30 cellular contexts compared by ENCODE assay signal in the genomic region with DNA sequence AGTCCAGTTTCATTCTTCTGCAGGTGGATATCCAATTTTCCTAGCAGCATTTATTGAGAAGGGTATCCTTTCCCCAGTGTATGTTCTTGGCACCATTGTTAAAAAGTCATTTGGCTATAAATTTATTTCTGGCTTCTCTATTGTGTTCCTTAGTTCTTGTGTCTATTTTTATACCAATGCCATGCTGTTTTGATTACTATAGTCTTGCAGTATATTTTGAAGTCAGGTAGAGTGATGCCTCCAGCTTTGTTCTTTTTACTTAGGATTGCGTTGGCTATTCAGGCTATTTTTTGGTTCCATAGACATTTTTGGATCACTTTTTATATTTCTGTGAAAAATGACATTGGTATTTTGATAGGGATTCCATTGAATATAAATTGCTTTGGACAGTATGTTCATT.
"Had no signal": no experiment of that assay in that cellular context is flagged by ENCODE, and none has a peak within 500 bp of the region (broad histone marks: within the 10 kb centered on the region; RNA-seq: fewer than 3 reads in every experiment).

No MANE protein-coding gene starts in this region.

- H3K27me3 Mint-ChIP-seq: activated naive CD8-positive, alpha-beta T cell treated with anti-CD3 and anti-CD28 coated beads, Interleukin-2, amount 50 U/mL, for 24 hours; T-helper 17 cell had no signal

- DNase-seq: activated CD4-positive, alpha-beta T cell treated with anti-CD3 and anti-CD28 coated beads for 48 hours; activated CD4-positive, alpha-beta T cell treated with anti-CD3 and anti-CD28 coated beads, Interleukin-2, amount 50 U/mL, for 48 hours; activated CD8-positive, alpha-beta memory T cell treated with anti-CD3 and anti-CD28 coated beads for 24 hours; activated gamma-delta T cell; activated naive CD4-positive, alpha-beta T cell treated with anti-CD3 and anti-CD28 coated beads, Interleukin-2, amount 50 U/mL, for 16 hours; activated naive CD8-positive, alpha-beta T cell treated with anti-CD3 and anti-CD28 coated beads, Interleukin-2, amount 50 U/mL, for 24 hours; dermis blood vessel endothelial cell; effector CD4-positive, alpha-beta T cell; gastrocnemius medialis; glutamatergic neuron; islet precursor cell; left cardiac atrium; left ventricle myocardium superior; occipital lobe; psoas muscle; sigmoid colon; small intestine; stimulated activated CD4-positive, alpha-beta T cell treated with anti-CD3 and anti-CD28 coated beads, Interleukin-4, amount 100 ng/mL, for 24 hours; stomach; T-helper 17 cell; T1000; thyroid gland; upper lobe of left lung; WERI-Rb-1 had no signal

- H3K4me1 Mint-ChIP-seq: neural progenitor cell had no signal

- ATAC-seq: activated CD4-positive, CD25-positive, alpha-beta regulatory T cell treated with anti-CD3 and anti-CD28 coated beads, Interleukin-2, amount 50 U/mL, for 24 hours; activated naive CD8-positive, alpha-beta T cell treated with anti-CD3 and anti-CD28 coated beads, Interleukin-2, amount 50 U/mL, for 24 hours; gastrocnemius medialis; left cardiac atrium; left ventricle myocardium superior; psoas muscle; stimulated activated effector memory CD8-positive, alpha-beta T cell treated with anti-CD3 and anti-CD28 coated beads, Interleukin-12 subunit alpha, Interleukin-12 subunit beta, amount 100 ng/mL, for 72 hours; T-helper 17 cell had no signal

- H3K9me3 ChIP-seq: thyroid gland had no signal

- H3K4me3 ChIP-seq: gastrocnemius medialis, neural progenitor cell, psoas muscle, sigmoid colon, stomach, thyroid gland, upper lobe of left lung, vagina had no signal

- H3K27ac ChIP-seq: gastrocnemius medialis, neural progenitor cell, parathyroid adenoma, psoas muscle, thyroid gland, upper lobe of left lung, vagina, WERI-Rb-1 had no signal

- FAIRE-seq: bronchial epithelial cell, small intestine had no signal

- H3K27ac Mint-ChIP-seq: activated naive CD8-positive, alpha-beta T cell treated with anti-CD3 and anti-CD28 coated beads, Interleukin-2, amount 50 U/mL, for 24 hours; neural progenitor cell; stimulated activated effector memory CD8-positive, alpha-beta T cell treated with anti-CD3 and anti-CD28 coated beads, Interleukin-12 subunit alpha, Interleukin-12 subunit beta, amount 100 ng/mL, for 72 hours; T-helper 17 cell had no signal

- H3K4me1 ChIP-seq: gastrocnemius medialis, neural progenitor cell, parathyroid adenoma, psoas muscle, sigmoid colon, vagina had no signal

- H3K4me3 Mint-ChIP-seq: activated naive CD8-positive, alpha-beta T cell treated with anti-CD3 and anti-CD28 coated beads, Interleukin-2, amount 50 U/mL, for 24 hours; neural progenitor cell; stimulated activated effector memory CD8-positive, alpha-beta T cell treated with anti-CD3 and anti-CD28 coated beads, Interleukin-12 subunit alpha, Interleukin-12 subunit beta, amount 100 ng/mL, for 72 hours had no signal

- H3K36me3 ChIP-seq: WERI-Rb-1 had no signal
